ENCODE assay signal across 32 cellular contexts in the genomic region with DNA sequence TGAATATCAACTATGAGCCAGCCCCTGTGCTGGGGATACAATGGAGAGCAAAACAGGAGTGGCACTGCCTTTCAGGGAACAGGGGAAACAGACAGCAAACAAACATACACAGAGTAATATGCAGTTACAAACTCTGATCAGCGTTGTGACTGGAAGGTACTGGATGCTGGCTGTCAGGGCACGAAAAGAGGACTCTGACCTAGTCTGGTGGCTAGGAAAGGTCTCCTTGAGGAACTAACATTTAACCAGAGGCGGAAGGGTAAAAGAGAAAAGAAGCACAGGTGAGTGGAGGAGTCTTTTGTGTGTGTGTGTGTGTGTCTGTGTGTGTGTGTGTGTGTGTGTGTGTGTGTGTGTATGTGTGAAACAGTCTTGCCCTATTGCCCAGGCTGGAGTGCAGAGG. TPM values are rescaled to one million over a fixed set of nuclear protein-coding genes. Genes with fewer than 3 reads are reported as not detected.
"Had no signal": no experiment of that assay in that cellular context is flagged by ENCODE, and none has a peak within 500 bp of the region (broad histone marks: within the 10 kb centered on the region; RNA-seq: fewer than 3 reads in every experiment).

No MANE protein-coding gene starts in this region.

- H3K9me3 Mint-ChIP-seq: naive thymus-derived CD4-positive, alpha-beta T cell; natural killer cell treated with Interleukin-12 subunit alpha and Interleukin-12 subunit beta and Interleukin-15 and Interleukin-18, amount 100 ng/mL, for 72 hours; stimulated activated memory B cell treated with anti-CD40 and anti-IgM and Interleukin-4, amounts not matched to agents 10 μg/mL and 1 μg/mL and 100 μg/mL, for 72 hours; stimulated activated naive CD8-positive, alpha-beta T cell treated with anti-CD3 and anti-CD28 coated beads, Interleukin-15, amount 100 ng/mL, for 72 hours had no signal

- H2AFZ ChIP-seq: hepatocyte had no signal

- DNase-seq: heart right ventricle; islet precursor cell; kidney glomerular epithelial cell; left cardiac atrium; left lung; mesendoderm; naive thymus-derived CD4-positive, alpha-beta T cell; retina; right cardiac atrium; sigmoid colon; stimulated activated CD4-positive, alpha-beta T cell treated with anti-CD3 and anti-CD28 coated beads, Interleukin-1b, Interleukin-23, amount 100 ng/mL, for 48 hours; stimulated activated CD4-positive, alpha-beta T cell treated with anti-CD3 and anti-CD28 coated beads, Interleukin-2, amount 100 ng/mL, for 48 hours; stimulated activated CD4-positive, alpha-beta T cell treated with anti-CD3 and anti-CD28 coated beads, Interleukin-4, amount 100 ng/mL, for 4 hours; stimulated activated CD8-positive, alpha-beta memory T cell treated with anti-CD3 and anti-CD28 coated beads, Interleukin-4, amount 100 ng/mL, for 48 hours; stimulated activated naive CD4-positive, alpha-beta T cell treated with Interleukin-2 at 50 U/mL for 16 hours; stimulated activated naive CD8-positive, alpha-beta T cell treated with anti-CD3 and anti-CD28 coated beads, Interleukin-15, amount 100 ng/mL, for 72 hours; substantia nigra; upper lobe of left lung had no signal

- H3K4me1 Mint-ChIP-seq: mesothelial cell of epicardium; naive thymus-derived CD4-positive, alpha-beta T cell; stimulated activated memory B cell treated with anti-CD40 and anti-IgM and Interleukin-4, amounts not matched to agents 10 μg/mL and 1 μg/mL and 100 μg/mL, for 72 hours; stimulated activated naive CD8-positive, alpha-beta T cell treated with anti-CD3 and anti-CD28 coated beads, Interleukin-15, amount 100 ng/mL, for 72 hours had no signal

- H3K4me3 ChIP-seq: heart right ventricle, hepatocyte, left lung, lung, prostate gland, sigmoid colon, smooth muscle cell, tibial nerve, upper lobe of left lung, vagina had no signal

- H3K27ac Mint-ChIP-seq: mesothelial cell of epicardium; naive thymus-derived CD4-positive, alpha-beta T cell; natural killer cell treated with Interleukin-12 subunit alpha and Interleukin-12 subunit beta and Interleukin-15 and Interleukin-18, amount 100 ng/mL, for 72 hours; stimulated activated memory B cell treated with anti-CD40 and anti-IgM and Interleukin-4, amounts not matched to agents 10 μg/mL and 1 μg/mL and 100 μg/mL, for 72 hours; stimulated activated naive CD8-positive, alpha-beta T cell treated with anti-CD3 and anti-CD28 coated beads, Interleukin-15, amount 100 ng/mL, for 72 hours had no signal

- H3K4me1 ChIP-seq: heart right ventricle, left lung, prostate gland, sigmoid colon, tibial nerve, upper lobe of left lung, vagina had no signal

- H3K36me3 ChIP-seq: heart right ventricle, left lung, prostate gland, sigmoid colon, tibial nerve, upper lobe of left lung, vagina had no signal

- ATAC-seq: heart right ventricle; left cardiac atrium; left lung; naive thymus-derived CD4-positive, alpha-beta T cell; natural killer cell treated with Interleukin-12 subunit alpha and Interleukin-12 subunit beta and Interleukin-15 and Interleukin-18, amount 100 ng/mL, for 72 hours; right cardiac atrium; stimulated activated memory B cell treated with anti-CD40 and anti-IgM and Interleukin-4, amounts not matched to agents 10 μg/mL and 1 μg/mL and 100 μg/mL, for 72 hours; stimulated activated naive CD8-positive, alpha-beta T cell treated with anti-CD3 and anti-CD28 coated beads, Interleukin-15, amount 100 ng/mL, for 72 hours had no signal

- H3K27ac ChIP-seq: heart right ventricle, hepatocyte, left lung, prostate gland, sigmoid colon, tibial nerve, upper lobe of left lung, vagina had no signal

- H3K4me2 ChIP-seq: hepatocyte, smooth muscle cell had no signal

- H3K27me3 ChIP-seq: hepatocyte, upper lobe of left lung, vagina had no signal

- H3K9me3 ChIP-seq: left lung, prostate gland, sigmoid colon, tibial nerve, upper lobe of left lung, vagina had no signal

- H3K79me2 ChIP-seq: hepatocyte had no signal

- H3K4me3 Mint-ChIP-seq: mesothelial cell of epicardium; naive thymus-derived CD4-positive, alpha-beta T cell; natural killer cell treated with Interleukin-12 subunit alpha and Interleukin-12 subunit beta and Interleukin-15 and Interleukin-18, amount 100 ng/mL, for 72 hours; stimulated activated memory B cell treated with anti-CD40 and anti-IgM and Interleukin-4, amounts not matched to agents 10 μg/mL and 1 μg/mL and 100 μg/mL, for 72 hours; stimulated activated naive CD8-positive, alpha-beta T cell treated with anti-CD3 and anti-CD28 coated beads, Interleukin-15, amount 100 ng/mL, for 72 hours had no signal

- H3K36me3 Mint-ChIP-seq: natural killer cell treated with Interleukin-12 subunit alpha and Interleukin-12 subunit beta and Interleukin-15 and Interleukin-18, amount 100 ng/mL, for 72 hours; stimulated activated memory B cell treated with anti-CD40 and anti-IgM and Interleukin-4, amounts not matched to agents 10 μg/mL and 1 μg/mL and 100 μg/mL, for 72 hours had no signal

RNA-seq across cellular contexts. Expression of gene B4GALNT2, which starts 12.4 kb away (rescaled TPM):
- total RNA-seq: liver; myocyte; natural killer cell treated with Interleukin-12 subunit alpha and Interleukin-12 subunit beta and Interleukin-15 and Interleukin-18, amount 100 ng/mL, for 72 hours; prostate gland; sigmoid colon; temporal lobe; tibial nerve; urinary bladder; vagina had no signal
- polyA plus RNA-seq: heart right ventricle; liver; naive thymus-derived CD4-positive, alpha-beta T cell; neural cell; right cardiac atrium; urinary bladder had no signal
